Comparison of ENCODE assay signal across 25 cellular contexts in genomic region chr3:194750409-194750808, GRCh38.
A peak's percentile ranks its signal among the peaks of the same experiment; 100 is the strongest.
DNase-seq lines count a peak whose midpoint lies in the region; ATAC-seq and TF ChIP-seq lines count a peak whose summit lies in the region.
"Had no signal": no experiment of that assay in that cellular context is flagged by ENCODE, and none has a peak within 500 bp of the region (broad histone marks: within the 10 kb centered on the region; RNA-seq: fewer than 3 reads in every experiment).

No MANE protein-coding gene starts in this region.

- in situ Hi-C loops in brain microvascular endothelial cell (cut with HindIII; ENCODE audit: low pct_ligation_motif_present, low sequenced_read_pairs): no loop called here

- H3K36me3 ChIP-seq in HEK293 (ENCODE audit: control insufficient read depth in 2 of 2, insufficient read depth in 1 of 2, low read length in 2 of 2): no peaks in the 10 kb centered on the region
- no peaks in the 10 kb centered on the region for H3K36me3 ChIP-seq in endodermal cell (ENCODE audit: control insufficient read depth, insufficient read depth, low read length)
- no peaks in the 10 kb centered on the region for H3K36me3 ChIP-seq in neuronal stem cell (replicated peaks in 1 of 2; ENCODE audit: control insufficient read depth in 2 of 2, insufficient read depth in 2 of 2, low read length in 2 of 2)
- H3K36me3 ChIP-seq in brain microvascular endothelial cell (replicated peaks): no peaks in the 10 kb centered on the region
- H3K36me3 ChIP-seq: BLaER1 treated with 17β-estradiol and CSF1 and Interleukin-3, amounts not matched to agents 10 nM and 100 nM; left ventricle myocardium inferior; sigmoid colon had no signal

- DNase-seq in NCI-H345 (lab: John Stamatoyannopoulos, UW) (peak; percentile 53), endodermal cell (no peak), neuronal stem cell (ENCODE audit: low spot score) (peak; percentile 73), brain microvascular endothelial cell (no peak), LoVo (ENCODE audit: low spot score) (no peak)
- no peak for DNase-seq in activated naive CD4-positive, alpha-beta T cell treated with anti-CD3 and anti-CD28 coated beads, Interleukin-2, amount 50 U/mL, for 72 hours (ENCODE audit: low spot score in 2 of 2)
- DNase-seq: activated CD4-positive, alpha-beta T cell treated with anti-CD3 and anti-CD28 coated beads, Interleukin-2, amount 10 ng/mL, durations not matched to agents 7 days and 5 days; effector CD8-positive, alpha-beta T cell; erythroblast; foreskin fibroblast; KBM-7; left ventricle myocardium inferior; midbrain; MM.1S; natural killer cell; NCI-H1436 treated with DMSO at 0.1 percent for 48 hours; NCI-H774; sigmoid colon; stimulated activated naive CD4-positive, alpha-beta T cell treated with Interleukin-2 at 50 U/mL for 16 hours; T-helper 2 cell; testis had no signal

- H2BK120ac ChIP-seq in neuronal stem cell (ENCODE audit: low read depth, low read length): no peak overlapping the region

- H3K27me3 Mint-ChIP-seq in endodermal cell (ENCODE audit: insufficient read depth): peaks cover 7% of the 10 kb centered on the region
- H3K27me3 Mint-ChIP-seq: activated CD4-positive, alpha-beta T cell treated with anti-CD3 and anti-CD28 coated beads, Interleukin-2, amount 10 ng/mL, durations not matched to agents 7 days and 5 days; activated naive CD8-positive, alpha-beta T cell had no signal

- H2BK5ac ChIP-seq in neuronal stem cell (ENCODE audit: low read length): no peak overlapping the region

- H2BK15ac ChIP-seq in neuronal stem cell (ENCODE audit: low read length): no peak overlapping the region

- H3K36me3 Mint-ChIP-seq in endodermal cell (ENCODE audit: low read depth): no peaks in the 10 kb centered on the region
- no peaks in the 10 kb centered on the region for H3K36me3 Mint-ChIP-seq in activated naive CD4-positive, alpha-beta T cell treated with anti-CD3 and anti-CD28 coated beads, Interleukin-2, amount 50 U/mL, for 72 hours
- H3K36me3 Mint-ChIP-seq: activated naive CD8-positive, alpha-beta T cell; natural killer cell had no signal

- CTCF ChIA-PET in HEK293 (lab: Yijun Ruan, JAX): interaction anchor here (0.8 to 1.1 kb wide), 2 partner anchors 68 to 115 kb away, joined by 3 to 4 read pairs; no protein-coding TSS in a partner anchor

- no peak overlapping the region for H3K23ac ChIP-seq in neuronal stem cell (ENCODE audit: low read depth, low read length, poor library complexity)

- H3K4me1 ChIP-seq in HEK293 (ENCODE audit: control insufficient read depth, insufficient read depth, low read length) (no peaks in the 10 kb centered on the region), endodermal cell (ENCODE audit: control insufficient read depth, insufficient read depth, low read length) (peaks cover 10% of the 10 kb centered on the region), neuronal stem cell (ENCODE audit: control insufficient read depth in 2 of 2, insufficient read depth in 1 of 2, low read depth in 1 of 2, low read length in 2 of 2) (peaks cover 11 to 20% of the 10 kb centered on the region in 2 donors)
- H3K4me1 ChIP-seq: sigmoid colon had no signal

- no peak overlapping the region for H2BK12ac ChIP-seq in neuronal stem cell (ENCODE audit: low read length)

- H3K9me3 ChIP-seq in HEK293 (ENCODE audit: control insufficient read depth, insufficient read depth, low read depth, low read length): no peaks in the 10 kb centered on the region
- H3K9me3 ChIP-seq in endodermal cell (ENCODE audit: control insufficient read depth, low read length): no peaks in the 10 kb centered on the region
- H3K9me3 ChIP-seq in neuronal stem cell (replicated peaks in 1 of 2; ENCODE audit: control insufficient read depth in 2 of 2, insufficient read depth in 1 of 2, low read depth in 1 of 2, low read length in 2 of 2): no peaks in the 10 kb centered on the region
- H3K9me3 ChIP-seq: left ventricle myocardium inferior, sigmoid colon, testis had no signal

- WGBS in endodermal cell (ENCODE audit: insufficient coverage in 1 of 2, insufficient read length in 1 of 2), 2 experiments: 11 to 33% methylated on average over 4 to 5 of the region's 5 CpGs
- WGBS in neuronal stem cell (ENCODE audit: extremely low coverage in 2 of 2, insufficient read length in 2 of 2, insufficient replicate concordance in 1 of 2), 2 donors: no CpG with 5 or more reads among the region's 5 CpGs

- peak overlapping the region; percentile 16 for H3K27ac Mint-ChIP-seq in endodermal cell
- no peak overlapping the region for H3K27ac Mint-ChIP-seq in activated naive CD4-positive, alpha-beta T cell treated with anti-CD3 and anti-CD28 coated beads, Interleukin-2, amount 50 U/mL, for 72 hours
- H3K27ac Mint-ChIP-seq: activated CD4-positive, alpha-beta T cell treated with anti-CD3 and anti-CD28 coated beads, Interleukin-2, amount 10 ng/mL, durations not matched to agents 7 days and 5 days; activated naive CD8-positive, alpha-beta T cell had no signal

- no peak overlapping the region for H3K4ac ChIP-seq in neuronal stem cell (ENCODE audit: low read length)

- POLR2A ChIA-PET in HEK293 (lab: Yijun Ruan, JAX): interaction anchor here (0.7 kb wide), 1 partner anchor 1025 kb away, joined by 6 read pairs; no protein-coding TSS in a partner anchor

- H3K9ac ChIP-seq in endodermal cell (ENCODE audit: extremely low read depth, low read length, poor library complexity, severe bottlenecking) (no peak overlapping the region), neuronal stem cell (ENCODE audit: low read depth, low read length, poor library complexity) (no peak overlapping the region)
- H3K9ac ChIP-seq: BLaER1 treated with 17β-estradiol and CSF1 and Interleukin-3, amounts not matched to agents 10 nM and 100 nM had no signal

- no peak overlapping the region for H3K14ac ChIP-seq in neuronal stem cell (ENCODE audit: low read length)

- peaks cover 1% of the 10 kb centered on the region for H3K9me3 Mint-ChIP-seq in endodermal cell
- H3K9me3 Mint-ChIP-seq in activated naive CD4-positive, alpha-beta T cell treated with anti-CD3 and anti-CD28 coated beads, Interleukin-2, amount 50 U/mL, for 72 hours: no peaks in the 10 kb centered on the region
- H3K9me3 Mint-ChIP-seq: activated CD4-positive, alpha-beta T cell treated with anti-CD3 and anti-CD28 coated beads, Interleukin-2, amount 10 ng/mL, durations not matched to agents 7 days and 5 days; natural killer cell had no signal

- H3K4me3 Mint-ChIP-seq in endodermal cell: no peak overlapping the region
- H3K4me3 Mint-ChIP-seq: activated CD4-positive, alpha-beta T cell treated with anti-CD3 and anti-CD28 coated beads, Interleukin-2, amount 10 ng/mL, durations not matched to agents 7 days and 5 days; activated naive CD8-positive, alpha-beta T cell had no signal

- no peak for ATAC-seq in activated naive CD4-positive, alpha-beta T cell treated with anti-CD3 and anti-CD28 coated beads, Interleukin-2, amount 50 U/mL, for 72 hours

- H4K8ac ChIP-seq in neuronal stem cell (ENCODE audit: low read depth, low read length): no peak overlapping the region

- no peaks in the 10 kb centered on the region for H3K79me1 ChIP-seq in neuronal stem cell (ENCODE audit: low read depth, low read length)

- H2AK5ac ChIP-seq in neuronal stem cell (ENCODE audit: low read depth, low read length): no peak overlapping the region

- H2AFZ ChIP-seq in neuronal stem cell (ENCODE audit: low read length): no peak overlapping the region

- no peak overlapping the region for H3K4me2 ChIP-seq in neuronal stem cell (ENCODE audit: insufficient read depth, low read length, poor library complexity, severe bottlenecking)

- H3K27me3 ChIP-seq in endodermal cell (ENCODE audit: control insufficient read depth, insufficient read depth, low read length, poor library complexity, severe bottlenecking) (peaks cover 7% of the 10 kb centered on the region), neuronal stem cell (ENCODE audit: control insufficient read depth in 3 of 3, insufficient read depth in 3 of 3, low read depth in 1 of 3, low read length in 3 of 3) (peaks cover 0 to 80% (median 0%) of the 10 kb centered on the region in 3 experiments), brain microvascular endothelial cell (replicated peaks) (peaks cover 5% of the 10 kb centered on the region)
- H3K27me3 ChIP-seq: BLaER1 treated with 17β-estradiol and CSF1 and Interleukin-3, amounts not matched to agents 10 nM and 100 nM; sigmoid colon; testis had no signal

- peaks cover 32% of the 10 kb centered on the region for H3K4me1 Mint-ChIP-seq in endodermal cell
- H3K4me1 Mint-ChIP-seq: activated CD4-positive, alpha-beta T cell treated with anti-CD3 and anti-CD28 coated beads, Interleukin-2, amount 10 ng/mL, durations not matched to agents 7 days and 5 days had no signal

- H3K4me3 ChIP-seq in HEK293 (ENCODE audit: low read depth, low read length): no peak overlapping the region
- H3K4me3 ChIP-seq in endodermal cell (ENCODE audit: low read length): no peak overlapping the region
- no peak overlapping the region for H3K4me3 ChIP-seq in neuronal stem cell (ENCODE audit: low read length in 2 of 2)
- H3K4me3 ChIP-seq in brain microvascular endothelial cell (ENCODE audit: low read depth, low read length): no peak overlapping the region
- H3K4me3 ChIP-seq: BLaER1 treated with 17β-estradiol and CSF1 and Interleukin-3, amounts not matched to agents 10 nM and 100 nM; left ventricle myocardium inferior; sigmoid colon; SK-N-MC; testis had no signal

- H3K18ac ChIP-seq in neuronal stem cell (ENCODE audit: low read length): no peak overlapping the region

- no peak overlapping the region for H4K91ac ChIP-seq in neuronal stem cell (ENCODE audit: low read depth, low read length, poor library complexity)

- no peak overlapping the region for H3K27ac ChIP-seq in HEK293 (ENCODE audit: extremely low read depth, low read depth, low read length)
- H3K27ac ChIP-seq in endodermal cell (ENCODE audit: low read depth, low read length): peak overlapping the region; percentile 42
- no peak overlapping the region for H3K27ac ChIP-seq in neuronal stem cell (replicated peaks; ENCODE audit: low read length)
- H3K27ac ChIP-seq in brain microvascular endothelial cell: no peak overlapping the region
- H3K27ac ChIP-seq: BLaER1 treated with 17β-estradiol and CSF1 and Interleukin-3, amounts not matched to agents 10 nM and 100 nM; left ventricle myocardium inferior; sigmoid colon; SK-N-MC; testis had no signal

- TF ChIP-seq CTCF in HEK293 (tag by site-specific recombination; IDR thresholded peaks at IDR 0.05) (no peak), endodermal cell (conservative IDR thresholded peaks at IDR 0.05) (no peak), brain microvascular endothelial cell (IDR thresholded peaks at IDR 0.05; ENCODE audit: low read depth, low read length, missing control alignments) (no peak)

Comparison
In these comparisons a context has a peak if more than half of its experiments do, and no peak if none do; other contexts are left out.
1. DNase-seq: peak in NCI-H345 (single experiment) and neuronal stem cell (single experiment); none in endodermal cell (single experiment), activated naive CD4-positive, alpha-beta T cell treated with anti-CD3 and anti-CD28 coated beads, Interleukin-2, amount 50 U/mL, for 72 hours (0 of 2), brain microvascular endothelial cell (single experiment) and LoVo (single experiment).